Comparison of ENCODE assay signal across 1 cellular context in genomic region chrX:7927259-7928167, GRCh38.
TF ChIP-seq lines count a peak whose summit lies in the region.

TSS of gene PNPLA4 (minus strand) at chrX:7927413. CDS start at chrX:7926119, 1,294 bp downstream.

TF ChIP-seq in HCT116, 20 proteins besides CTCF, POLR2A, EP300 and RAD21 (continued from another document):
- TF ChIP-seq ZBTB33 (IDR thresholded peaks at IDR 0.05; ENCODE audit: extremely low read depth, insufficient replicate concordance, low read length) (no peak), TCF7L2 (IDR thresholded peaks at IDR 0.05; ENCODE audit: borderline replicate concordance, extremely low read depth, insufficient read depth, insufficient read length) (no peak), CBX3 (IDR thresholded peaks at IDR 0.05; ENCODE audit: low read depth) (peak; percentile 56; the same call in 1 of the 2 replicates), FOSL1 (IDR thresholded peaks at IDR 0.05; ENCODE audit: low read depth) (no peak)
